In the genomic region with DNA sequence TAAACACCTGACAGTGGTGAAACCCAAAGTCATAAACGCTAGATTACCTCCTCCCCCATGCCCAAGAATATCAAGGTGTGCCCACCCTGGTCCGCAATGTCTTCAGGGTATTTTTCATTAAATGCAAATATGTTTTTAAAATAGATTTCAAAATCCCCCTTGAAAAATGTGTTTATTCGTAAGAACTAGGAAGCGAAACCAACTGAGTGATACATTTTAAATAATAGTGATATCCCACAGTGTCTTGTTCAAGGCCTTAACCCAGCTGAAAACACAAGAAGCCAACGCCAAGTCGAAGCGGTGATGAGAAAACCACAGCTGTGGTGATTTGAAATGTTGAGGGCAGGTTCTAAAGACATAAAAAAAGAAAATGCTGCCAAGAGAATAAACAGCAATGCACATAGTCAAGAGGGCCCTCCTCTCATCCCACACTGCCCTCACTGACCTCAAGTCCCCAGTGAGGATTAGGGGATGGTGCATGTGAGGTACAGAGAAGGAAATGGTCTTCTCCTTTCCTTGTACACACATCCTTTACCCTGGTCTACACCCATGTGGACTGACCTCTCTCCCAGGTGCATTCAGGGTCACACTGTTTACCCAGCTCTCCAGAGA, we compare ENCODE assay signal across 1 cellular context.
TF ChIP-seq lines count a peak whose summit lies in the region.

No MANE protein-coding gene starts in this region.

TF ChIP-seq in GM12878, 131 proteins besides CTCF, POLR2A, EP300 and RAD21 (continued from another document):
- TF ChIP-seq, protein P1, sequence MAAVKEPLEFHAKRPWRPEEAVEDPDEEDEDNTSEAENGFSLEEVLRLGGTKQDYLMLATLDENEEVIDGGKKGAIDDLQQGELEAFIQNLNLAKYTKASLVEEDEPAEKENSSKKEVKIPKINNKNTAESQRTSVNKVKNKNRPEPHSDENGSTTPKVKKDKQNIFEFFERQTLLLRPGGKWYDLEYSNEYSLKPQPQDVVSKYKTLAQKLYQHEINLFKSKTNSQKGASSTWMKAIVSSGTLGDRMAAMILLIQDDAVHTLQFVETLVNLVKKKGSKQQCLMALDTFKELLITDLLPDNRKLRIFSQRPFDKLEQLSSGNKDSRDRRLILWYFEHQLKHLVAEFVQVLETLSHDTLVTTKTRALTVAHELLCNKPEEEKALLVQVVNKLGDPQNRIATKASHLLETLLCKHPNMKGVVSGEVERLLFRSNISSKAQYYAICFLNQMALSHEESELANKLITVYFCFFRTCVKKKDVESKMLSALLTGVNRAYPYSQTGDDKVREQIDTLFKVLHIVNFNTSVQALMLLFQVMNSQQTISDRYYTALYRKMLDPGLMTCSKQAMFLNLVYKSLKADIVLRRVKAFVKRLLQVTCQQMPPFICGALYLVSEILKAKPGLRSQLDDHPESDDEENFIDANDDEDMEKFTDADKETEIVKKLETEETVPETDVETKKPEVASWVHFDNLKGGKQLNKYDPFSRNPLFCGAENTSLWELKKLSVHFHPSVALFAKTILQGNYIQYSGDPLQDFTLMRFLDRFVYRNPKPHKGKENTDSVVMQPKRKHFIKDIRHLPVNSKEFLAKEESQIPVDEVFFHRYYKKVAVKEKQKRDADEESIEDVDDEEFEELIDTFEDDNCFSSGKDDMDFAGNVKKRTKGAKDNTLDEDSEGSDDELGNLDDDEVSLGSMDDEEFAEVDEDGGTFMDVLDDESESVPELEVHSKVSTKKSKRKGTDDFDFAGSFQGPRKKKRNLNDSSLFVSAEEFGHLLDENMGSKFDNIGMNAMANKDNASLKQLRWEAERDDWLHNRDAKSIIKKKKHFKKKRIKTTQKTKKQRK (IDR thresholded peaks at IDR 0.05; ENCODE audit: low read depth, low read length), result no peak
- TF ChIP-seq NFIC (IDR thresholded peaks at IDR 0.05; ENCODE audit: low read depth, low read length) (peak; percentile 69), TBL1XR1 (IDR thresholded peaks at IDR 0.05; ENCODE audit: low read depth, low read length) (no peak), MEF2A (IDR thresholded peaks at IDR 0.05; ENCODE audit: insufficient read depth, low read depth, low read length) (peak; percentile 73; the same call in 1 of the 2 replicates), CHD1 (IDR thresholded peaks at IDR 0.05; ENCODE audit: low read depth, low read length) (no peak), EED (IDR thresholded peaks at IDR 0.05; ENCODE audit: low read depth) (no peak; the same call in 1 of the 2 replicates), NFYA (IDR thresholded peaks at IDR 0.05; ENCODE audit: borderline replicate concordance, low read depth, low read length) (no peak), MYB (IDR thresholded peaks at IDR 0.05; ENCODE audit: borderline replicate concordance, low read depth, low read length) (no peak), SMC3 (IDR thresholded peaks at IDR 0.05; ENCODE audit: borderline replicate concordance, low read length) (no peak), SP1 (IDR thresholded peaks at IDR 0.05; ENCODE audit: low read depth, low read length) (no peak), SPI1 (IDR thresholded peaks at IDR 0.05; ENCODE audit: borderline replicate concordance, insufficient read depth, low read depth, low read length) (peak; percentile 58), LARP7 (IDR thresholded peaks at IDR 0.05) (no peak), SREBF2 (IDR thresholded peaks at IDR 0.05; ENCODE audit: low read length) (no peak), WRNIP1 (IDR thresholded peaks at IDR 0.05; ENCODE audit: borderline replicate concordance, low read depth, low read length) (no peak), KLF5 (IDR thresholded peaks at IDR 0.05; ENCODE audit: partially characterized antibody) (no peak), STAT3 (IDR thresholded peaks at IDR 0.05; ENCODE audit: low read depth, low read length) (no peak), MEF2B (IDR thresholded peaks at IDR 0.05; ENCODE audit: partially characterized antibody, poor library complexity, severe bottlenecking) (peak; percentile 77), YY1 (IDR thresholded peaks at IDR 0.05; ENCODE audit: low read depth, low read length) (no peak)
- TF ChIP-seq, protein P2, sequence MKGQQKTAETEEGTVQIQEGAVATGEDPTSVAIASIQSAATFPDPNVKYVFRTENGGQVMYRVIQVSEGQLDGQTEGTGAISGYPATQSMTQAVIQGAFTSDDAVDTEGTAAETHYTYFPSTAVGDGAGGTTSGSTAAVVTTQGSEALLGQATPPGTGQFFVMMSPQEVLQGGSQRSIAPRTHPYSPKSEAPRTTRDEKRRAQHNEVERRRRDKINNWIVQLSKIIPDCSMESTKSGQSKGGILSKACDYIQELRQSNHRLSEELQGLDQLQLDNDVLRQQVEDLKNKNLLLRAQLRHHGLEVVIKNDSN (IDR thresholded peaks at IDR 0.05; ENCODE audit: borderline replicate concordance, extremely low read length, insufficient read depth, low read depth, low read length), result no peak
- TF ChIP-seq, protein P3, sequence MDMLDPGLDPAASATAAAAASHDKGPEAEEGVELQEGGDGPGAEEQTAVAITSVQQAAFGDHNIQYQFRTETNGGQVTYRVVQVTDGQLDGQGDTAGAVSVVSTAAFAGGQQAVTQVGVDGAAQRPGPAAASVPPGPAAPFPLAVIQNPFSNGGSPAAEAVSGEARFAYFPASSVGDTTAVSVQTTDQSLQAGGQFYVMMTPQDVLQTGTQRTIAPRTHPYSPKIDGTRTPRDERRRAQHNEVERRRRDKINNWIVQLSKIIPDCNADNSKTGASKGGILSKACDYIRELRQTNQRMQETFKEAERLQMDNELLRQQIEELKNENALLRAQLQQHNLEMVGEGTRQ (IDR thresholded peaks at IDR 0.05; ENCODE audit: borderline replicate concordance, low read depth, low read length), result no peak
- TF ChIP-seq, protein P4, sequence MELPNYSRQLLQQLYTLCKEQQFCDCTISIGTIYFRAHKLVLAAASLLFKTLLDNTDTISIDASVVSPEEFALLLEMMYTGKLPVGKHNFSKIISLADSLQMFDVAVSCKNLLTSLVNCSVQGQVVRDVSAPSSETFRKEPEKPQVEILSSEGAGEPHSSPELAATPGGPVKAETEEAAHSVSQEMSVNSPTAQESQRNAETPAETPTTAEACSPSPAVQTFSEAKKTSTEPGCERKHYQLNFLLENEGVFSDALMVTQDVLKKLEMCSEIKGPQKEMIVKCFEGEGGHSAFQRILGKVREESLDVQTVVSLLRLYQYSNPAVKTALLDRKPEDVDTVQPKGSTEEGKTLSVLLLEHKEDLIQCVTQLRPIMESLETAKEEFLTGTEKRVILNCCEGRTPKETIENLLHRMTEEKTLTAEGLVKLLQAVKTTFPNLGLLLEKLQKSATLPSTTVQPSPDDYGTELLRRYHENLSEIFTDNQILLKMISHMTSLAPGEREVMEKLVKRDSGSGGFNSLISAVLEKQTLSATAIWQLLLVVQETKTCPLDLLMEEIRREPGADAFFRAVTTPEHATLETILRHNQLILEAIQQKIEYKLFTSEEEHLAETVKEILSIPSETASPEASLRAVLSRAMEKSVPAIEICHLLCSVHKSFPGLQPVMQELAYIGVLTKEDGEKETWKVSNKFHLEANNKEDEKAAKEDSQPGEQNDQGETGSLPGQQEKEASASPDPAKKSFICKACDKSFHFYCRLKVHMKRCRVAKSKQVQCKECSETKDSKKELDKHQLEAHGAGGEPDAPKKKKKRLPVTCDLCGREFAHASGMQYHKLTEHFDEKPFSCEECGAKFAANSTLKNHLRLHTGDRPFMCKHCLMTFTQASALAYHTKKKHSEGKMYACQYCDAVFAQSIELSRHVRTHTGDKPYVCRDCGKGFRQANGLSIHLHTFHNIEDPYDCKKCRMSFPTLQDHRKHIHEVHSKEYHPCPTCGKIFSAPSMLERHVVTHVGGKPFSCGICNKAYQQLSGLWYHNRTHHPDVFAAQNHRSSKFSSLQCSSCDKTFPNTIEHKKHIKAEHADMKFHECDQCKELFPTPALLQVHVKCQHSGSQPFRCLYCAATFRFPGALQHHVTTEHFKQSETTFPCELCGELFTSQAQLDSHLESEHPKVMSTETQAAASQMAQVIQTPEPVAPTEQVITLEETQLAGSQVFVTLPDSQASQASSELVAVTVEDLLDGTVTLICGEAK (IDR thresholded peaks at IDR 0.05; ENCODE audit: borderline replicate concordance), result no peak
